9 cellular contexts compared by ENCODE assay signal in genomic region chr1:221839794-221840395, GRCh38.
DNase-seq lines count a peak whose midpoint lies in the region; ATAC-seq and TF ChIP-seq lines count a peak whose summit lies in the region.
"Had no signal": no experiment of that assay in that cellular context is flagged by ENCODE, and none has a peak within 500 bp of the region (broad histone marks: within the 10 kb centered on the region; RNA-seq: fewer than 3 reads in every experiment).

No MANE protein-coding gene starts in this region.

- ATAC-seq in GM18870 (IDR thresholded peaks at IDR 0.05; ENCODE audit: unreplicated experiment) (peak; percentile 94), HG03045 (IDR thresholded peaks at IDR 0.05; ENCODE audit: unreplicated experiment) (peak; percentile 91)

- no peak for TF ChIP-seq EP300 in suprapubic skin (IDR thresholded peaks at IDR 0.05)

- H3K4me1 ChIP-seq in suprapubic skin = peaks cover 28% of the 10 kb centered on the region

- no peaks in the 10 kb centered on the region for H3K36me3 ChIP-seq in suprapubic skin
- H3K36me3 ChIP-seq: cardiac muscle cell had no signal

- no peaks in the 10 kb centered on the region for H3K9me3 ChIP-seq in suprapubic skin

- no peak for TF ChIP-seq CTCF in suprapubic skin (IDR thresholded peaks at IDR 0.05)

- WGBS in suprapubic skin = 59% methylated on average over 7 of the region's 7 CpGs

- no peak for TF ChIP-seq POLR2A in suprapubic skin (IDR thresholded peaks at IDR 0.05)

- peak overlapping the region; percentile 68 for H3K27ac ChIP-seq in suprapubic skin
- H3K27ac ChIP-seq: cardiac muscle cell had no signal

- no peak overlapping the region for H3K4me3 ChIP-seq in suprapubic skin
- H3K4me3 ChIP-seq: cardiac muscle cell had no signal

- DNase-seq in T-helper 2 cell = peak in 3 of 5 experiments; percentile 53 to 81 (median 79)
- DNase-seq in astrocyte of the hippocampus (ENCODE audit: low read depth, low spot score) = peak; percentile 52
- DNase-seq in mucosa of gallbladder (ENCODE audit: low spot score) = peak; percentile 77
- peak; percentile 84 to 87 for DNase-seq in suprapubic skin (ENCODE audit: low spot score in 2 of 2)
- DNase-seq in KG1 (lab: John Stamatoyannopoulos, UW) = no peak
- DNase-seq in NCI-H2081 treated with DMSO at 0.1 percent for 48 hours (lab: John Stamatoyannopoulos, UW) = no peak

- H3K27me3 ChIP-seq in suprapubic skin = no peaks in the 10 kb centered on the region
- H3K27me3 ChIP-seq: cardiac muscle cell had no signal

Comparison
In these comparisons a context has a peak if more than half of its experiments do, and no peak if none do; other contexts are left out.
1. DNase-seq: peak in T-helper 2 cell (3 of 5), astrocyte of the hippocampus (single experiment), mucosa of gallbladder (single experiment) and suprapubic skin (2 of 2); none in KG1 (single experiment) and NCI-H2081 treated with DMSO at 0.1 percent for 48 hours (single experiment).